ENCODE assay signal across 12 cellular contexts in the genomic region with DNA sequence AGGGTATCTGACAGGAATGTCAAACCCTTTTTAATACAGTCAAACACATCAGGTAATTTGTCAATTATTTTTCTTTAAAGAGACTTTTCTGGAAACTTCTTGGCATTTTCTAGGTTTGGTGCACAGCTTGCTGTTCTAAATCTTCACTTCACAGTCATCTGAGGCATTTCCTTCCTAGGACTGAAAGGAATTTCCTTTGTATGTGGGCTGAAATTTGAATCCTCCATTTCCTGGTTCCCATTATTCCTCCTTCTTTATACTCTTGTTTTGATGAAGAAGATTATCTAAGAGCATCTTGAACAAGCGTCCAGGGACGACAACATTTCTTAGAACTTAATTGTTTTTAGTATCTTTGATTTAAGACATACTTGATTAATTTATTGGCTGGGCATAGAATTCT. TPM values are rescaled to one million over a fixed set of nuclear protein-coding genes. Genes with fewer than 3 reads are reported as not detected.
A peak's percentile ranks its signal among the peaks of the same experiment; 100 is the strongest.
DNase-seq lines count a peak whose midpoint lies in the region; ATAC-seq, FAIRE-seq and TF ChIP-seq lines count a peak whose summit lies in the region.
"Had no signal": no experiment of that assay in that cellular context is flagged by ENCODE, and none has a peak within 500 bp of the region (broad histone marks: within the 10 kb centered on the region; RNA-seq: fewer than 3 reads in every experiment).

No MANE protein-coding gene starts in this region.

- peak overlapping the region; percentile 70 for H3K4me3 Mint-ChIP-seq in astrocyte (ENCODE audit: unreplicated experiment)
- H3K4me3 Mint-ChIP-seq: activated CD4-positive, alpha-beta T cell treated with anti-CD3 and anti-CD28 coated beads for 36 hours; neural crest cell had no signal

- DNase-seq in HT1080 (ENCODE audit: low read depth) (peak; percentile 60), astrocyte (ENCODE audit: low read depth) (peak; percentile 67), SHP77 (lab: John Stamatoyannopoulos, UW) (no peak), HUDEP-2 (lab: John Stamatoyannopoulos, UW; ENCODE audit: unreplicated experiment in 76 of 76) (no peak)
- DNase-seq: activated CD4-positive, alpha-beta T cell treated with anti-CD3 and anti-CD28 coated beads for 36 hours; NCI-H2227 treated with DMSO at 0.1 percent for 48 hours; spleen had no signal

- H3K9me3 Mint-ChIP-seq in astrocyte (ENCODE audit: unreplicated experiment) = no peaks in the 10 kb centered on the region

- H3K27me3 Mint-ChIP-seq in astrocyte (ENCODE audit: low read depth, unreplicated experiment) = no peaks in the 10 kb centered on the region
- H3K27me3 Mint-ChIP-seq: activated CD4-positive, alpha-beta T cell treated with anti-CD3 and anti-CD28 coated beads for 36 hours had no signal

- H3K36me3 Mint-ChIP-seq in astrocyte (ENCODE audit: low read depth, unreplicated experiment) = peaks cover 23% of the 10 kb centered on the region

- H3K27me3 ChIP-seq in astrocyte (ENCODE audit: insufficient read depth, low read length) (no peaks in the 10 kb centered on the region), iPS-20b (ENCODE audit: insufficient read depth, low read length) (no peaks in the 10 kb centered on the region), subcutaneous abdominal adipose tissue (ENCODE audit: control insufficient read depth in 5 of 5, insufficient read depth in 4 of 5, low read length in 5 of 5) (no peaks in the 10 kb centered on the region)
- H3K27me3 ChIP-seq: spleen had no signal

- H3K9ac ChIP-seq in astrocyte (ENCODE audit: low read length) = peak overlapping the region; percentile 59
- H3K9ac ChIP-seq in iPS-20b (ENCODE audit: low read depth, low read length) = no peak overlapping the region
- H3K9ac ChIP-seq in subcutaneous abdominal adipose tissue (ENCODE audit: low read length in 5 of 5) = no peak overlapping the region

- H3K36me3 ChIP-seq in astrocyte (ENCODE audit: insufficient read depth, low read length) = peaks cover 26% of the 10 kb centered on the region
- H3K36me3 ChIP-seq in iPS-20b (ENCODE audit: insufficient read depth, low read depth, low read length) = 0 out of 2 replicates have a peak, but pooled peaks cover 3% of the 10 kb centered on the region
- no peaks in the 10 kb centered on the region for H3K36me3 ChIP-seq in subcutaneous abdominal adipose tissue (ENCODE audit: control insufficient read depth in 5 of 5, insufficient read depth in 5 of 5, low read length in 5 of 5)
- H3K36me3 ChIP-seq: spleen had no signal

- H3K4me3 ChIP-seq in astrocyte (ENCODE audit: insufficient read depth, low read depth, low read length) (peak overlapping the region; percentile 12), iPS-20b (ENCODE audit: low read length) (no peak overlapping the region), subcutaneous abdominal adipose tissue (ENCODE audit: low read depth in 1 of 5, low read length in 5 of 5) (no peak overlapping the region)
- H3K4me3 ChIP-seq: spleen had no signal

- no peak overlapping the region for H2AFZ ChIP-seq in astrocyte (ENCODE audit: low read depth, low read length)

- ATAC-seq in HG02763 (IDR thresholded peaks at IDR 0.05; ENCODE audit: unreplicated experiment) = no peak
- ATAC-seq: activated CD4-positive, alpha-beta T cell treated with anti-CD3 and anti-CD28 coated beads for 36 hours had no signal

- H4K20me1 ChIP-seq in astrocyte (ENCODE audit: insufficient read depth, low read length) = peaks cover 81% of the 10 kb centered on the region

- H3K4me1 Mint-ChIP-seq in astrocyte (ENCODE audit: low read depth, unreplicated experiment) = peaks cover 60% of the 10 kb centered on the region
- H3K4me1 Mint-ChIP-seq: activated CD4-positive, alpha-beta T cell treated with anti-CD3 and anti-CD28 coated beads for 36 hours had no signal

- TF ChIP-seq CTCF in astrocyte (IDR thresholded peaks at IDR 0.05; ENCODE audit: insufficient read depth, low read depth, low read length) = no peak

- H3K9me3 ChIP-seq in astrocyte (ENCODE audit: insufficient read depth, low read depth, low read length) (no peaks in the 10 kb centered on the region), iPS-20b (ENCODE audit: insufficient read depth, low read depth, low read length) (no peaks in the 10 kb centered on the region), subcutaneous abdominal adipose tissue (ENCODE audit: control insufficient read depth in 5 of 5, low read length in 5 of 5) (no peaks in the 10 kb centered on the region)
- H3K9me3 ChIP-seq: spleen had no signal

- H3K4me1 ChIP-seq in astrocyte (ENCODE audit: insufficient read depth, low read length) (peaks cover 24% of the 10 kb centered on the region), iPS-20b (ENCODE audit: insufficient read depth, low read length) (peaks cover 13% of the 10 kb centered on the region; the same call in 1 of the 2 replicates), subcutaneous abdominal adipose tissue (ENCODE audit: control insufficient read depth in 5 of 5, insufficient read depth in 5 of 5, low read length in 5 of 5) (peaks cover 0 to 8% (median 0%) of the 10 kb centered on the region in 5 donors)

- peak overlapping the region; percentile 64 for H3K4me2 ChIP-seq in astrocyte (ENCODE audit: low read length)

- H3K79me2 ChIP-seq in astrocyte (ENCODE audit: insufficient read depth, low read length) = peaks cover 98% of the 10 kb centered on the region

- H3K27ac ChIP-seq in astrocyte (ENCODE audit: low read depth, low read length) (peak overlapping the region; percentile 75), iPS-20b (ENCODE audit: low read length) (peak overlapping the region; percentile 9), subcutaneous abdominal adipose tissue (ENCODE audit: low read depth, low read length) (peak overlapping the region; percentile 17)
- H3K27ac ChIP-seq: HL-60 had no signal

- peak overlapping the region; percentile 98 for H3K27ac Mint-ChIP-seq in astrocyte (ENCODE audit: unreplicated experiment)
- H3K27ac Mint-ChIP-seq: activated CD4-positive, alpha-beta T cell treated with anti-CD3 and anti-CD28 coated beads for 36 hours had no signal

- FAIRE-seq in astrocyte (lab: Jason Lieb, UNC) = peak; percentile 20

RNA-seq across cellular contexts. Expression of gene CALD1, which starts 24.9 kb away (rescaled TPM):
- total RNA-seq in HT1080 (2014; rRNA removed; shearing (Covaris generic)) = 47.7 and 57.3 TPM in 2 replicates
- 56.4 and 70.2 TPM in 2 replicates for polyA plus RNA-seq in HT1080 (2015; cell fraction: cytosol; rRNA removed)
- 112 and 115 TPM in 2 replicates for polyA plus RNA-seq in HT1080 (2015; cell fraction: nucleus; rRNA removed)
- total RNA-seq in astrocyte = 1,834 and 1,872 TPM in 2 replicates

Comparison
In these comparisons a context has a peak if more than half of its experiments do, and no peak if none do; other contexts are left out.
1. DNase-seq: peak in HT1080 (single experiment) and astrocyte (single experiment); none in SHP77 (0 of 2) and HUDEP-2 (0 of 76).
2. H3K27ac ChIP-seq: peak in every context shown above with its lines; median percentile 75 in astrocyte; 17 in subcutaneous abdominal adipose tissue; 9 in iPS-20b.
3. RNA of gene CALD1, which starts 24.9 kb away (total RNA-seq): 1,834 to 1,872 TPM in astrocyte; 47.7 to 57.3 TPM in HT1080; every median in the first group is over 10 times any median in the second.